1 cellular context compared by ENCODE assay signal in genomic region chr20:53412600-53413187, GRCh38.
A peak's percentile ranks its signal among the peaks of the same experiment; 100 is the strongest.
TF ChIP-seq lines count a peak whose summit lies in the region.

No MANE protein-coding gene starts in this region.

TF ChIP-seq in H1, 55 proteins besides CTCF, POLR2A, EP300 and RAD21:
- TF ChIP-seq TCF12 (IDR thresholded peaks at IDR 0.05; ENCODE audit: low read depth, low read length) = no peak
- peak; percentile 22 for TF ChIP-seq ASH2L (IDR thresholded peaks at IDR 0.05; ENCODE audit: low read length)
- TF ChIP-seq SAP30 (IDR thresholded peaks at IDR 0.05; ENCODE audit: insufficient read depth, insufficient replicate concordance, low read length) = no peak
- TF ChIP-seq RXRA (IDR thresholded peaks at IDR 0.05; ENCODE audit: insufficient read depth, low read depth, low read length) = no peak
- TF ChIP-seq SIN3A (conservative IDR thresholded peaks at IDR 0.05 in 1 of 2, IDR thresholded peaks at IDR 0.05 in 1 of 2; ENCODE audit: low read depth in 1 of 2, low read length in 2 of 2) = peak in 1 of 2 experiments; percentile 51; a peak in 1 of 4 replicates
- TF ChIP-seq SUZ12 (IDR thresholded peaks at IDR 0.05; ENCODE audit: low read length) = no peak
- TF ChIP-seq USF2 (IDR thresholded peaks at IDR 0.05; ENCODE audit: low read length) = peak; percentile 50; the same call in 1 of the 2 replicates
- TF ChIP-seq CHD7 (IDR thresholded peaks at IDR 0.05; ENCODE audit: insufficient replicate concordance, low read length) = no peak
